8 cellular contexts compared by ENCODE assay signal in genomic region chr14:61761557-61761956, GRCh38. TPM values are rescaled to one million over a fixed set of nuclear protein-coding genes. Genes with fewer than 3 reads are reported as not detected.
DNase-seq lines count a peak whose midpoint lies in the region; ATAC-seq, FAIRE-seq and TF ChIP-seq lines count a peak whose summit lies in the region.

No MANE protein-coding gene starts in this region.

- TF ChIP-seq CTCF in esophagus muscularis mucosa (IDR thresholded peaks at IDR 0.05) (no peak), pancreas (IDR thresholded peaks at IDR 0.05) (no peak)

- H3K27me3 ChIP-seq in SJCRH30 (no peaks in the 10 kb centered on the region), esophagus muscularis mucosa (no peaks in the 10 kb centered on the region), pancreas (no peaks in the 10 kb centered on the region)

- CTCF ChIA-PET in activated CD8-positive, alpha-beta memory T cell treated with anti-CD3 and anti-CD28 coated beads, Interleukin-2, amount 10 ng/mL, durations not matched to agents 7 days and 5 days (lab: Charles Lee): interaction anchor here (0.9 to 2.1 kb wide), 11 partner anchors 9 to 481 kb away, joined by 3 to 18 read pairs (median 6); no protein-coding TSS in a partner anchor

- H3K4me3 ChIP-seq in SJCRH30 (peak overlapping the region; percentile 72), esophagus muscularis mucosa (peak overlapping the region; percentile 59 to 91 (median 74)), pancreas (peak overlapping the region in 2 of 4 donors; percentile 67 to 79)

- peak overlapping the region; percentile 29; the same call in 1 of the 2 replicates for H3K27ac ChIP-seq in SJCRH30
- H3K27ac ChIP-seq in esophagus muscularis mucosa (replicated peaks in 1 of 4): peak overlapping the region; percentile 79 to 85 (median 84)
- H3K27ac ChIP-seq in pancreas: peak overlapping the region in 3 of 4 donors; percentile 67 to 90 (median 86)

- no peaks in the 10 kb centered on the region for H3K27me3 Mint-ChIP-seq in activated CD8-positive, alpha-beta memory T cell treated with anti-CD3 and anti-CD28 coated beads, Interleukin-2, amount 10 ng/mL, durations not matched to agents 7 days and 5 days

- peaks cover 41% of the 10 kb centered on the region for H3K4me1 Mint-ChIP-seq in activated CD8-positive, alpha-beta memory T cell treated with anti-CD3 and anti-CD28 coated beads, Interleukin-2, amount 10 ng/mL, durations not matched to agents 7 days and 5 days

- ATAC-seq in activated CD8-positive, alpha-beta memory T cell treated with anti-CD3 and anti-CD28 coated beads, Interleukin-2, amount 10 ng/mL, durations not matched to agents 7 days and 5 days: peak; percentile 1
- ATAC-seq in pancreas: peak in 3 of 4 donors; percentile 2 to 5 (median 2)
- no peak for ATAC-seq in GM19452 (IDR thresholded peaks at IDR 0.05; ENCODE audit: unreplicated experiment)

- H3K4me1 ChIP-seq in SJCRH30 (no peaks in the 10 kb centered on the region), esophagus muscularis mucosa (peaks cover 14 to 40% (median 38%) of the 10 kb centered on the region in 4 donors), pancreas (peaks cover 0 to 14% (median 6%) of the 10 kb centered on the region in 3 donors)

- no peaks in the 10 kb centered on the region for H3K36me3 ChIP-seq in SJCRH30
- H3K36me3 ChIP-seq in esophagus muscularis mucosa: no peaks in the 10 kb centered on the region
- no peaks in the 10 kb centered on the region for H3K36me3 ChIP-seq in pancreas

- no peak for FAIRE-seq in pancreas (lab: Jason Lieb, UNC)

- no peak for DNase-seq in activated CD8-positive, alpha-beta memory T cell treated with anti-CD3 and anti-CD28 coated beads, Interleukin-2, amount 10 ng/mL, durations not matched to agents 7 days and 5 days
- no peak for DNase-seq in activated CD8-positive, alpha-beta memory T cell treated with anti-CD3 and anti-CD28 coated beads for 24 hours
- DNase-seq in SJCRH30 (no peak), esophagus muscularis mucosa (ENCODE audit: extremely low spot score) (no peak), pancreas (no peak), DMS79 (lab: John Stamatoyannopoulos, UW) (no peak), EL (no peak)

- intact Hi-C loops in esophagus muscularis mucosa (cut with DNase I): loop anchor here (5.0 to 10.0 kb wide), 2 partner anchors 64 to 73 kb away; partner anchors contain the start of gene HIF1A
- intact Hi-C loops in pancreas (cut with DNase I): no loop called here

- peaks cover 1% of the 10 kb centered on the region for H3K36me3 Mint-ChIP-seq in activated CD8-positive, alpha-beta memory T cell treated with anti-CD3 and anti-CD28 coated beads, Interleukin-2, amount 10 ng/mL, durations not matched to agents 7 days and 5 days

- H3K9me3 Mint-ChIP-seq in activated CD8-positive, alpha-beta memory T cell treated with anti-CD3 and anti-CD28 coated beads, Interleukin-2, amount 10 ng/mL, durations not matched to agents 7 days and 5 days (ENCODE audit: low read depth): no peaks in the 10 kb centered on the region

- peak overlapping the region; percentile 94 for H3K4me3 Mint-ChIP-seq in activated CD8-positive, alpha-beta memory T cell treated with anti-CD3 and anti-CD28 coated beads, Interleukin-2, amount 10 ng/mL, durations not matched to agents 7 days and 5 days

- H3K9me3 ChIP-seq in SJCRH30 (replicated peaks): 0 out of 2 replicates have a peak, but pooled peaks cover 3% of the 10 kb centered on the region
- H3K9me3 ChIP-seq in esophagus muscularis mucosa: no peaks in the 10 kb centered on the region
- H3K9me3 ChIP-seq in pancreas: no peaks in the 10 kb centered on the region

- peak overlapping the region; percentile 98 for H3K27ac Mint-ChIP-seq in activated CD8-positive, alpha-beta memory T cell treated with anti-CD3 and anti-CD28 coated beads, Interleukin-2, amount 10 ng/mL, durations not matched to agents 7 days and 5 days

- TF ChIP-seq POLR2A in esophagus muscularis mucosa (IDR thresholded peaks at IDR 0.05; ENCODE audit: low read depth): no peak

- TF ChIP-seq EP300 in esophagus muscularis mucosa (IDR thresholded peaks at IDR 0.05): no peak

- WGBS in esophagus muscularis mucosa: 58% methylated on average over 5 of the region's 5 CpGs
- WGBS in pancreas, 2 donors: 60% methylated on average over 5 of the region's 5 CpGs

RNA-seq across cellular contexts. Expression of gene SNAPC1, which starts 0.7 kb away (rescaled TPM):
- 1 to 10 TPM; 5.1 to 5.8 TPM for total RNA-seq in activated CD8-positive, alpha-beta memory T cell treated with anti-CD3 and anti-CD28 coated beads, Interleukin-2, amount 10 ng/mL, durations not matched to agents 7 days and 5 days
- total RNA-seq in SJCRH30 (2014; rRNA removed; shearing (Covaris generic)): 7.0 and 8.8 TPM in 2 replicates
- total RNA-seq in esophagus muscularis mucosa (1 to 10 TPM; 4.7 to 8.0 (median 6.6) TPM), pancreas (1 to 10 TPM in 5 of 6 donors, under 1 TPM in 1; 0.87 to 2.7 (median 1.4) TPM)
- 1 to 10 TPM; 2.0 to 2.7 TPM for polyA plus RNA-seq in pancreas

RNA-seq across cellular contexts. Expression of gene SYT16, which starts 50.9 kb away (rescaled TPM):
- not detected for total RNA-seq in activated CD8-positive, alpha-beta memory T cell treated with anti-CD3 and anti-CD28 coated beads, Interleukin-2, amount 10 ng/mL, durations not matched to agents 7 days and 5 days
- total RNA-seq in SJCRH30 (2014; rRNA removed; shearing (Covaris generic)): not detected in 2 replicates
- total RNA-seq in esophagus muscularis mucosa (under 1 TPM in 1 of 4 donors, not detected in 3; under 0.01 TPM), pancreas (10 to 100 TPM in 1 of 6 donors, 1 to 10 TPM in 5; 1.0 to 10.2 (median 4.3) TPM)
- polyA plus RNA-seq in pancreas: 10 to 100 TPM in 1 of 2 donors, 1 to 10 TPM in 1; 2.2 to 13.6 TPM

Comparison
In these comparisons a context has a peak if more than half of its experiments do, and no peak if none do; other contexts are left out.
1. H3K27ac ChIP-seq: peak in every context shown above with its lines; median percentile 86 in pancreas; 84 in esophagus muscularis mucosa; 29 in SJCRH30.